In genomic region chr20:49831770-49832631, GRCh38 we compare ENCODE assay signal across 2 cellular contexts.
TF ChIP-seq lines count a peak whose summit lies in the region.

No MANE protein-coding gene starts in this region.

TF ChIP-seq in A549, 52 proteins besides CTCF, POLR2A, EP300 and RAD21 (continued from another document):
- TF ChIP-seq ELK1 (IDR thresholded peaks at IDR 0.05; ENCODE audit: low read depth, low read length), result no peak
- no peak for TF ChIP-seq ESRRA (IDR thresholded peaks at IDR 0.05; ENCODE audit: borderline replicate concordance, low read length)
- no peak for TF ChIP-seq HEYL (CRISPR knock-in tag; IDR thresholded peaks at IDR 0.05)
- no peak for TF ChIP-seq JUN (IDR thresholded peaks at IDR 0.05)
- TF ChIP-seq, protein P1, sequence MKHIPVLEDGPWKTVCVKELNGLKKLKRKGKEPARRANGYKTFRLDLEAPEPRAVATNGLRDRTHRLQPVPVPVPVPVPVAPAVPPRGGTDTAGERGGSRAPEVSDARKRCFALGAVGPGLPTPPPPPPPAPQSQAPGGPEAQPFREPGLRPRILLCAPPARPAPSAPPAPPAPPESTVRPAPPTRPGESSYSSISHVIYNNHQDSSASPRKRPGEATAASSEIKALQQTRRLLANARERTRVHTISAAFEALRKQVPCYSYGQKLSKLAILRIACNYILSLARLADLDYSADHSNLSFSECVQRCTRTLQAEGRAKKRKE (CRISPR knock-in tag; IDR thresholded peaks at IDR 0.05; ENCODE audit: low read depth), result no peak
- TF ChIP-seq TP53 (CRISPR knock-in tag; IDR thresholded peaks at IDR 0.05), result no peak
- TF ChIP-seq, protein P2, sequence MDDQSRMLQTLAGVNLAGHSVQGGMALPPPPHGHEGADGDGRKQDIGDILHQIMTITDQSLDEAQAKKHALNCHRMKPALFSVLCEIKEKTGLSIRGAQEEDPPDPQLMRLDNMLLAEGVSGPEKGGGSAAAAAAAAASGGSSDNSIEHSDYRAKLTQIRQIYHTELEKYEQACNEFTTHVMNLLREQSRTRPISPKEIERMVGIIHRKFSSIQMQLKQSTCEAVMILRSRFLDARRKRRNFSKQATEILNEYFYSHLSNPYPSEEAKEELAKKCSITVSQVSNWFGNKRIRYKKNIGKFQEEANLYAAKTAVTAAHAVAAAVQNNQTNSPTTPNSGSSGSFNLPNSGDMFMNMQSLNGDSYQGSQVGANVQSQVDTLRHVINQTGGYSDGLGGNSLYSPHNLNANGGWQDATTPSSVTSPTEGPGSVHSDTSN (IDR thresholded peaks at IDR 0.05), result no peak
- TF ChIP-seq JUNB (IDR thresholded peaks at IDR 0.05), result no peak
- TF ChIP-seq FOXS1 (CRISPR knock-in tag; IDR thresholded peaks at IDR 0.05), result no peak
- TF ChIP-seq MAFK (IDR thresholded peaks at IDR 0.05; ENCODE audit: partially characterized antibody), result no peak
- no peak for TF ChIP-seq CBX8 (IDR thresholded peaks at IDR 0.05)
- TF ChIP-seq HOXA7 (CRISPR knock-in tag; IDR thresholded peaks at IDR 0.05), result no peak
- no peak for TF ChIP-seq ZNF302 (CRISPR knock-in tag; IDR thresholded peaks at IDR 0.05)
- no peak for TF ChIP-seq SREBF2 (IDR thresholded peaks at IDR 0.05)

TF ChIP-seq in IMR-90, 13 proteins besides CTCF, POLR2A, EP300 and RAD21 (continued from another document):
- TF ChIP-seq CEBPB (IDR thresholded peaks at IDR 0.05; ENCODE audit: low read depth, low read length), result no peak
- TF ChIP-seq ELK1 (IDR thresholded peaks at IDR 0.05; ENCODE audit: borderline replicate concordance, low read depth, low read length), result no peak
- TF ChIP-seq BHLHE40 (IDR thresholded peaks at IDR 0.05; ENCODE audit: low read depth, low read length), result no peak
- no peak for TF ChIP-seq RCOR1 (IDR thresholded peaks at IDR 0.05; ENCODE audit: insufficient replicate concordance, low read length)
- no peak for TF ChIP-seq CHD1 (IDR thresholded peaks at IDR 0.05; ENCODE audit: low read depth, low read length)
